ENCODE assay signal across 16 cellular contexts in genomic region chr11:125214466-125215204, GRCh38. TPM values are rescaled to one million over a fixed set of nuclear protein-coding genes. Genes with fewer than 3 reads are reported as not detected.
A peak's percentile ranks its signal among the peaks of the same experiment; 100 is the strongest.
DNase-seq lines count a peak whose midpoint lies in the region; ATAC-seq and TF ChIP-seq lines count a peak whose summit lies in the region.
"Had no signal": no experiment of that assay in that cellular context is flagged by ENCODE, and none has a peak within 500 bp of the region (broad histone marks: within the 10 kb centered on the region; RNA-seq: fewer than 3 reads in every experiment).

No MANE protein-coding gene starts in this region.

- peaks cover 0 to 15% (median 6%) of the 10 kb centered on the region in 3 donors for H3K27me3 Mint-ChIP-seq in immature natural killer cell (ENCODE audit: low read depth in 3 of 3)

- TF ChIP-seq CTCF in fibroblast of the aortic adventitia (IDR thresholded peaks at IDR 0.05; ENCODE audit: insufficient read depth, low read length), result no peak

- DNase-seq in SK-MEL-5 (ENCODE audit: low read depth, low spot score), result peak; percentile 91
- peak; percentile 55 for DNase-seq in fibroblast of the aortic adventitia (ENCODE audit: low read depth)
- peak; percentile 19 to 37 for DNase-seq in lung microvascular endothelial cell (ENCODE audit: low read depth in 2 of 2)
- peak; percentile 9 for DNase-seq in smooth muscle cell of the brain vasculature (ENCODE audit: low read depth, low spot score)
- no peak for DNase-seq in NCI-H1436 (lab: John Stamatoyannopoulos, UW)
- DNase-seq in immature natural killer cell, result no peak
- DNase-seq: activated CD8-positive, alpha-beta memory T cell treated with anti-CD3 and anti-CD28 coated beads, Interleukin-2, amount 50 U/mL, for 4 hours; BE2C; EL; erythroblast; kidney glomerular epithelial cell; NCI-H524; SHP77 treated with DMSO at 0.1 percent for 48 hours had no signal

- no peak overlapping the region for H3K4me3 ChIP-seq in fibroblast of the aortic adventitia (ENCODE audit: low read depth, low read length)
- H3K4me3 ChIP-seq: adrenal gland had no signal

- H3K4me1 Mint-ChIP-seq in immature natural killer cell, result no peaks in the 10 kb centered on the region

- H3K9me3 Mint-ChIP-seq in immature natural killer cell, result no peaks in the 10 kb centered on the region

- ATAC-seq in GM21447 (IDR thresholded peaks at IDR 0.05; ENCODE audit: unreplicated experiment) (no peak), GM19023 (IDR thresholded peaks at IDR 0.05; ENCODE audit: unreplicated experiment) (no peak)

- no peak overlapping the region for H3K27ac Mint-ChIP-seq in immature natural killer cell

- in situ Hi-C loops in SK-MEL-5 (cut with HindIII; ENCODE audit: low pct_unique_long_range_greater_than_20kb, low sequenced_read_pairs), result no loop called here

- H3K36me3 Mint-ChIP-seq in immature natural killer cell, result no peaks in the 10 kb centered on the region

- H3K4me3 Mint-ChIP-seq in immature natural killer cell, result no peak overlapping the region

RNA-seq across cellular contexts. Expression of gene PKNOX2, which starts 50.1 kb away (rescaled TPM):
- total RNA-seq in SK-MEL-5 (2014; rRNA removed; shearing (Covaris generic)), result 1.4 and 1.6 TPM in 2 replicates
- polyA plus RNA-seq in SK-MEL-5 (2015; cell fraction: cytosol; rRNA removed), result 2.4 and 4.2 TPM in 2 replicates
- 3.7 and 4.8 TPM in 2 replicates for polyA plus RNA-seq in SK-MEL-5 (2015; cell fraction: nucleus; rRNA removed)
- total RNA-seq in fibroblast of the aortic adventitia (ENCODE audit: low replicate concordance), result 2.0 and 8.6 TPM in 2 replicates
- total RNA-seq in lung microvascular endothelial cell, result not detected in 2 replicates
- not detected for polyA plus RNA-seq in immature natural killer cell

Comparison
In these comparisons a context has a peak if more than half of its experiments do, and no peak if none do; other contexts are left out.
1. DNase-seq: peak in SK-MEL-5 (single experiment), fibroblast of the aortic adventitia (single experiment), lung microvascular endothelial cell (2 of 2) and smooth muscle cell of the brain vasculature (single experiment); none in NCI-H1436 (single experiment) and immature natural killer cell (0 of 3).